12 cellular contexts compared by ENCODE assay signal in the genomic region with DNA sequence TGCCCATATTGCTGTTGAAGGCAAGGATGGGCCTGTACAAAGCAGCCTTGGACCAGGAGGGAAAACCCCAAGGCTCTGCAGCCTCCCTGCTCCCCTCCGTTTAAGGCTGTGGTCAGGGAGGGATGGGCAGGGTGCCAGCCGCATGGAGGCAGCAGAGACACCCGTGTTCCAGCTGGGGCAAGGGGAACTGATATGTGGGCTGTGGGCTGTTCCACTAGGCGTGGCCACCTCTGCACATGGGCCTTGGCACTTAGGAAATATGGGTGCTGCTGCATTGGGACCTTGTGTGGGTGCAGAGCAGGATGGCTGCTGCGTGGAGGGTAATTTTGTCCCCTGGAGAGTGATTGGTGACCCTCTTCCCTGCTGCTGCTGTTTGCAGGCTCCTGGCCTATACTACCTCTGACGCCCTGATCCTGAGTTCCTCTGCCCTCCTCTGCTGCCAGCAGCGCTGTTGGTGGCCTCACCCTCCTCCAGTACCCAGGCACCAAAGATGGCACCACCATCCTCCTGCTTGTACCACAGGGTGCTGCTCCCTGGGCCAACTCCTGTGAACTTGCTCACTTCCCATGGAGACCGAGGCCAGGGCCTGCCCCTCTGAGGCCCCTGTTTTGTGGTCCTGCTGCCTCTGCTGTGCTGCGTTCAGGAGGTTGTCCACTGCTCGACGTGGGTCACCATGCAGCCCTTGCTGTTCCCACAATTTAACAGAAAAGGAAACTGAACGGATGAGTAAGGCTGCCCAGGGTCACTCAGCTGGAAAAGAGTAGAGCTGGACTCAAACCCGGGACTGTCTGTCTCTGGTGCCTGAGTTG. TPM values are rescaled to one million over a fixed set of nuclear protein-coding genes. Genes with fewer than 3 reads are reported as not detected.
DNase-seq lines count a peak whose midpoint lies in the region; ATAC-seq, FAIRE-seq and TF ChIP-seq lines count a peak whose summit lies in the region.
"Had no signal": no experiment of that assay in that cellular context is flagged by ENCODE, and none has a peak within 500 bp of the region (broad histone marks: within the 10 kb centered on the region; RNA-seq: fewer than 3 reads in every experiment).

No MANE protein-coding gene starts in this region.

- H2AFZ ChIP-seq in GM23248 (no peak overlapping the region), GM12878 (ENCODE audit: control insufficient read depth, low read depth, low read length) (no peak overlapping the region)

- WGBS in GM23248 (ENCODE audit: low coverage in 1 of 2, low lambda C conversion rate in 2 of 2, missing lambda C conversion rate in 2 of 2), 2 experiments: 68 to 70% methylated on average over 13 of the region's 13 CpGs
- 56% methylated on average over 13 of the region's 13 CpGs for WGBS in GM12878 (ENCODE audit: insufficient coverage, insufficient replicate concordance, low lambda C conversion rate, missing lambda C conversion rate)

- CTCF ChIA-PET in AG04450 (lab: Charles Lee) (no interaction called here), GM12878 (lab: Yijun Ruan, JAX) (no interaction called here)

- H3K9ac ChIP-seq in GM23248 (peak overlapping the region; percentile 26; the same call in 1 of the 2 replicates), GM12878 (ENCODE audit: control insufficient read depth, insufficient read depth, low read length) (no peak overlapping the region)

- in situ Hi-C loops in GM23248 (cut with MboI) (no loop called here), GM12878 (cut with MboI) (no loop called here)

- DNase-seq in AG04450 (ENCODE audit: low read depth, low spot score) (no peak), GM23248 (no peak), GM12878 (ENCODE audit: low read depth, low spot score) (no peak), memory B cell (ENCODE audit: low spot score in 2 of 2) (no peak), NOMO-1 treated with dmso at 0.1 percent for 144 hours (lab: John Stamatoyannopoulos, UW; ENCODE audit: unreplicated experiment) (no peak)
- DNase-seq: activated T-cell treated with anti-CD3 and anti-CD28 coated beads, Interleukin-2, amount 50 U/mL, for 4 hours; DND-41 had no signal

- peak overlapping the region; percentile 50 for H3K4me2 ChIP-seq in GM23248 (ENCODE audit: unreplicated experiment)
- no peak overlapping the region for H3K4me2 ChIP-seq in GM12878 (ENCODE audit: control insufficient read depth, insufficient read depth)

- RAD21 ChIA-PET in GM12878 (lab: Charles Lee; ENCODE audit: unreplicated experiment): no interaction called here

- H3K4me1 Mint-ChIP-seq in memory B cell: peaks cover 27% of the 10 kb centered on the region

- H3K9me3 ChIP-seq in AG04450 (ENCODE audit: control insufficient read depth, insufficient read depth, low read length) (no peaks in the 10 kb centered on the region), GM23248 (ENCODE audit: low read depth) (no peaks in the 10 kb centered on the region), GM12878 (replicated peaks; ENCODE audit: control insufficient read depth, insufficient read depth, low read length) (no peaks in the 10 kb centered on the region)
- H3K9me3 ChIP-seq: suprapubic skin had no signal

- H3K4me1 ChIP-seq in GM23248 (ENCODE audit: insufficient read depth): peaks cover 45% of the 10 kb centered on the region
- H3K4me1 ChIP-seq in GM12878 (ENCODE audit: control insufficient read depth, insufficient read depth, low read length): no peaks in the 10 kb centered on the region

- no peak for FAIRE-seq in GM12878 (lab: Jason Lieb, UNC)
- FAIRE-seq: keratinocyte had no signal

- no peak overlapping the region for H3K27ac Mint-ChIP-seq in memory B cell

- peak; percentile 57; the same call in 1 of the 2 replicates for TF ChIP-seq POLR2A in GM12878 (IDR thresholded peaks at IDR 0.05; ENCODE audit: low read depth, low read length)

- H3K79me2 ChIP-seq in GM23248 (ENCODE audit: insufficient read depth): peaks cover 71% of the 10 kb centered on the region
- H3K79me2 ChIP-seq in GM12878 (ENCODE audit: control insufficient read depth, insufficient read depth, low read length): peaks cover under 1% of the 10 kb centered on the region; the same call in 1 of the 2 replicates

- peak overlapping the region; percentile 31 for H3K27ac ChIP-seq in AG04450 (ENCODE audit: low read depth, low read length)
- peak overlapping the region; percentile 44 for H3K27ac ChIP-seq in GM23248
- no peak overlapping the region for H3K27ac ChIP-seq in GM12878 (ENCODE audit: control insufficient read depth, insufficient read depth)
- H3K27ac ChIP-seq: suprapubic skin had no signal

- no peaks in the 10 kb centered on the region for H3K27me3 Mint-ChIP-seq in memory B cell

- H3K9me2 ChIP-seq in GM23248 (ENCODE audit: insufficient read depth): no peaks in the 10 kb centered on the region

- TF ChIP-seq RAD21 in GM12878 (IDR thresholded peaks at IDR 0.05; ENCODE audit: insufficient read depth, low read depth, low read length): no peak

- H3K36me3 ChIP-seq in GM23248 (ENCODE audit: low read depth) (peaks cover 20% of the 10 kb centered on the region; the same call in 1 of the 2 replicates), GM12878 (ENCODE audit: control insufficient read depth in 2 of 2, insufficient read depth in 2 of 2, low read length in 1 of 2) (peaks cover 26 to 27% of the 10 kb centered on the region in 2 experiments)

- H3K9me3 Mint-ChIP-seq in memory B cell: no peaks in the 10 kb centered on the region
- H3K9me3 Mint-ChIP-seq: activated T-cell treated with anti-CD3 and anti-CD28 coated beads, Interleukin-2, amount 50 U/mL, for 4 hours had no signal

- intact Hi-C loops in GM12878 (cut with micrococcal nuclease; ENCODE audit: unreplicated experiment): no loop called here

- H3K36me3 Mint-ChIP-seq in memory B cell: peaks cover 21% of the 10 kb centered on the region

- H4K20me1 ChIP-seq in GM23248 (ENCODE audit: insufficient read depth): no peaks in the 10 kb centered on the region
- H4K20me1 ChIP-seq in GM12878 (ENCODE audit: control insufficient read depth, insufficient read depth): peaks cover 3% of the 10 kb centered on the region; the same call in 1 of the 2 replicates

- H3K4me3 Mint-ChIP-seq in memory B cell: no peak overlapping the region
- H3K4me3 Mint-ChIP-seq: activated T-cell treated with anti-CD3 and anti-CD28 coated beads, Interleukin-2, amount 50 U/mL, for 4 hours had no signal

- BruUV-seq in GM12878 (replicated peaks; lab: Mats Ljungman, UMichigan): no TSS peak

- no peak for TF ChIP-seq CTCF in AG04450 (IDR thresholded peaks at IDR 0.05; ENCODE audit: low read depth, low read length)
- TF ChIP-seq CTCF in GM12878 (IDR thresholded peaks at IDR 0.05 in 2 of 3, conservative IDR thresholded peaks at IDR 0.05 in 1 of 3; ENCODE audit: control insufficient read depth in 2 of 3, extremely low read depth in 1 of 3, insufficient read depth in 1 of 3, low read depth in 3 of 3, low read length in 3 of 3): no peak

- ATAC-seq in GM12878: peak; percentile 8
- ATAC-seq in memory B cell (ENCODE audit: low read depth): peak; percentile 22
- ATAC-seq in GM21786 (IDR thresholded peaks at IDR 0.05; ENCODE audit: unreplicated experiment): no peak
- ATAC-seq in GM21737 (IDR thresholded peaks at IDR 0.05; ENCODE audit: unreplicated experiment): no peak
- no peak for ATAC-seq in GM19467 (IDR thresholded peaks at IDR 0.05; ENCODE audit: unreplicated experiment)

- TF ChIP-seq EP300 in GM12878 (IDR thresholded peaks at IDR 0.05; ENCODE audit: borderline replicate concordance in 1 of 2, control insufficient read depth in 1 of 2, low read depth in 2 of 2, low read length in 2 of 2): no peak

- H3K4me3 ChIP-seq in AG04450 (ENCODE audit: low read depth, low read length) (no peak overlapping the region), GM23248 (no peak overlapping the region), GM12878 (no peak overlapping the region)
- H3K4me3 ChIP-seq: suprapubic skin had no signal

- H3F3A ChIP-seq in GM23248 (ENCODE audit: insufficient read depth): peaks cover 40% of the 10 kb centered on the region

- SMC1A ChIA-PET in GM12878 (lab: Charles Lee; ENCODE audit: uncharacterized antibody, unreplicated experiment): interaction anchor here (0.6 kb wide), 1 partner anchor 148 kb away, joined by 3 read pairs; no protein-coding TSS in a partner anchor

- POLR2A ChIA-PET in AG04450 (lab: Yijun Ruan, JAX) (no interaction called here), GM12878 (lab: Charles Lee) (interaction anchor here (0.5 kb wide), 1 partner anchor 32 kb away, joined by 4 read pairs; no protein-coding TSS in a partner anchor)

- no peaks in the 10 kb centered on the region for H3K27me3 ChIP-seq in AG04450 (ENCODE audit: control insufficient read depth, insufficient read depth, low read length)
- H3K27me3 ChIP-seq in GM23248 (replicated peaks; ENCODE audit: insufficient read depth): no peaks in the 10 kb centered on the region
- no peaks in the 10 kb centered on the region for H3K27me3 ChIP-seq in GM12878 (replicated peaks in 1 of 2; ENCODE audit: control insufficient read depth in 2 of 2, insufficient read depth in 2 of 2, low read length in 1 of 2)
- H3K27me3 ChIP-seq: suprapubic skin had no signal

TF ChIP-seq in GM12878, 131 proteins besides CTCF, POLR2A, EP300 and RAD21 (continues in another document):
- TF ChIP-seq POLR2AphosphoS5 (IDR thresholded peaks at IDR 0.05; ENCODE audit: low read length): peak; percentile 69
- TF ChIP-seq CBX3 (IDR thresholded peaks at IDR 0.05; ENCODE audit: borderline replicate concordance, low read depth): no peak
- no peak for TF ChIP-seq MTA2 (IDR thresholded peaks at IDR 0.05; ENCODE audit: low read depth)
- peak; percentile 45; the same call in 1 of the 2 replicates for TF ChIP-seq POLR2AphosphoS2 (IDR thresholded peaks at IDR 0.05; ENCODE audit: low read depth, low read length)

RNA-seq across cellular contexts. Expression of a gene that starts 35.3 kb away (rescaled TPM):
- polyA plus RNA-seq in AG04450 (2011; rRNA removed): 24.9 and 32.2 TPM in 2 replicates
- polyA minus RNA-seq in AG04450 (2011; rRNA and poly(A)+ RNA removed): 27.8 and 35.2 TPM in 2 replicates
- 43.7 and 65.1 TPM in 2 replicates for total RNA-seq in GM23248 (2014; rRNA removed; shearing (Covaris generic))
- polyA plus RNA-seq in GM23248 (2016; fragmentation: Nextera tagmentation; extraction: Ambion mirVana): 30.6 and 32.6 TPM in 2 replicates
- total RNA-seq in GM12878 (2013; cell fraction: nucleolus; rRNA removed): 79.9 and 89.9 TPM in 2 replicates
- total RNA-seq in GM12878 (2014; rRNA removed): 34.3 and 40.9 TPM in 2 replicates
- 38.5 and 41.1 TPM in 2 replicates for total RNA-seq in GM12878 (2014; rRNA removed; fragmentation: Illumina TruSeq; extraction: Trizol)
- 37.7 and 39.6 TPM in 2 replicates for total RNA-seq in GM12878 (2021)
- 22.3 TPM for polyA plus RNA-seq in GM12878 (2011; ENCODE audit: low read depth)
- polyA plus RNA-seq in GM12878 (2011; rRNA removed): 31.7 and 45.1 TPM in 2 replicates
- polyA plus RNA-seq in GM12878 (2011; cell fraction: cytosol; rRNA removed): 15.7 and 17.9 TPM in 2 replicates
- polyA plus RNA-seq in GM12878 (2011; cell fraction: nucleus; rRNA removed): 28.5 and 34.2 TPM in 2 replicates
- 31.7 and 32.9 TPM in 2 replicates for polyA plus RNA-seq in GM12878 (2012)
- polyA plus RNA-seq in GM12878 (2014; fragmentation: Illumina TruSeq; extraction: Trizol): 32.4 and 43.6 TPM in 2 replicates
- 10 to 100 TPM; 13.2 to 16.3 TPM for polyA plus RNA-seq in GM12878 (2014; fragmentation: Nextera tagmentation; extraction: Ambion mirVana)
- 24.9 and 28.3 TPM in 2 replicates for polyA plus RNA-seq in GM12878 (2014; rRNA removed)
- polyA plus RNA-seq in GM12878 (2016; fragmentation: Nextera tagmentation; extraction: Ambion mirVana): 10 to 100 TPM; 39.5 to 43.4 TPM
- polyA minus RNA-seq in GM12878 (2011; rRNA and poly(A)+ RNA removed): 29.7 and 47.0 TPM in 2 replicates
- 11.1 and 13.6 TPM in 2 replicates for polyA minus RNA-seq in GM12878 (2011; cell fraction: cytosol; rRNA and poly(A)+ RNA removed)
- 24.1 and 40.4 TPM in 2 replicates for polyA minus RNA-seq in GM12878 (2011; cell fraction: nucleus; rRNA and poly(A)+ RNA removed)

Comparison
In these comparisons a context has a peak if more than half of its experiments do, and no peak if none do; other contexts are left out.
1. ATAC-seq: peak in GM12878 (single experiment) and memory B cell (single experiment); none in GM21786 (single experiment), GM21737 (single experiment) and GM19467 (single experiment).